8 cellular contexts compared by ENCODE assay signal in the genomic region with DNA sequence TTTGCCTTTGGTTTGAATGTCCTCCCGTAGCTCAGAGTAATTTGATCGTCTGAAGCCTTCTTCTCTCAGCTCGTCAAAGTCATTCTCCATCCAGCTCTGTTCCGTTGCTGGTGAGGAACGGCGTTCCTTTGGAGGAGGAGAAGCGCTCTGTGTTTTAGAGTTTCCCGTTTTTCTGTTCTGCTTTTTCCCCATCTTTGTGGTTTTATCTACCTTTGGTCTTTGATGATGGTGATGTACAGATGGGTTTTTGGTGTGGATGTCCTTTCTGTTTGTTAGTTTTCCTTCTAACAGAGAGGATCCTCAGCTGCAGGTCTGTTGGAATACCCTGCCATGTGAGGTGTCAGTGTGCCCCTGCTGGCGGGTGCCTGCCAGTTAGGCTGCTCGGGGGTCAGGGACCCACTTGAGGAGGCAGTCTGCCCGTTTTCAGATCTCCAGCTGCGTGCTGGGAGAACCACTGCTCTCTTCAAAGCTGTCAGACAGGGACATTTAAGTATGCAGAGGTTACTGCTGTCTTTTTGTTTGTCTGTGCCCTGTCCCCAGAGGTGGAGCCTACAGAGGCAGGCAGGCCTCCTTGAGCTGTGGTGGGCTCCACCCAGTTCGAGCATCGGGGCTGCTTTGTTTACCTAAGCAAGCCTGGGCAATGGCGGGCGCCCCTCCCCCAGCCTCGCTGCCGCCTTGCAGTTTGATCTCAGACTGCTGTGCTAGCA.
DNase-seq lines count a peak whose midpoint lies in the region; ATAC-seq and TF ChIP-seq lines count a peak whose summit lies in the region.
"Not testable (repeated sequence)": the region's sequence is repeated elsewhere in the genome, so short reads cannot be mapped to it uniquely, and the experiment has no call there.

No MANE protein-coding gene starts in this region.

- TF ChIP-seq POLR2A in sigmoid colon (IDR thresholded peaks at IDR 0.05); testis (IDR thresholded peaks at IDR 0.05): not testable (repeated sequence)

- H3K27me3 ChIP-seq in RWPE2 (ENCODE audit: insufficient read depth, poor library complexity, severe bottlenecking); right atrium auricular region; sigmoid colon; testis: not testable (repeated sequence)

- intact Hi-C loops in sigmoid colon (cut with DNase I); testis (cut with DNase I; ENCODE audit: low total_unique reads): not testable (repeated sequence)

- not testable (repeated sequence) for ATAC-seq in RWPE2 (ENCODE audit: low read depth); central memory CD8-positive, alpha-beta T cell (replicated peaks; ENCODE audit: extremely low read depth, poor library complexity, severe bottlenecking)

- not testable (repeated sequence) for H3K9me3 Mint-ChIP-seq in activated CD4-positive, alpha-beta memory T cell treated with anti-CD3 and anti-CD28 coated beads, Interleukin-2, amount 10 ng/mL, durations not matched to agents 7 days and 5 days; central memory CD8-positive, alpha-beta T cell

- TF ChIP-seq CTCF in RWPE2 (IDR thresholded peaks at IDR 0.05; ENCODE audit: poor library complexity, severe bottlenecking); right atrium auricular region (IDR thresholded peaks at IDR 0.05); testis (IDR thresholded peaks at IDR 0.05): not testable (repeated sequence)
- peak in 1 of 4 experiments; percentile 8 for TF ChIP-seq CTCF in sigmoid colon (IDR thresholded peaks at IDR 0.05)

- CTCF ChIA-PET in activated CD4-positive, alpha-beta memory T cell treated with anti-CD3 and anti-CD28 coated beads, Interleukin-2, amount 10 ng/mL, durations not matched to agents 7 days and 5 days (lab: Charles Lee): not testable (repeated sequence)

- WGBS in sigmoid colon, 2 donors: 78 to 80% methylated on average over 18 of the region's 18 CpGs
- 75 to 79% methylated on average over 18 of the region's 18 CpGs for WGBS in testis, 2 donors

- H3K27ac Mint-ChIP-seq in activated CD4-positive, alpha-beta memory T cell treated with anti-CD3 and anti-CD28 coated beads, Interleukin-2, amount 10 ng/mL, durations not matched to agents 7 days and 5 days; central memory CD8-positive, alpha-beta T cell (ENCODE audit: low read depth): not testable (repeated sequence)

- H3K36me3 Mint-ChIP-seq in activated CD4-positive, alpha-beta memory T cell treated with anti-CD3 and anti-CD28 coated beads, Interleukin-2, amount 10 ng/mL, durations not matched to agents 7 days and 5 days (ENCODE audit: low read depth); central memory CD8-positive, alpha-beta T cell (ENCODE audit: insufficient read depth): not testable (repeated sequence)

- not testable (repeated sequence) for H3K4me1 ChIP-seq in RWPE2 (ENCODE audit: insufficient read depth, poor library complexity, severe bottlenecking); right atrium auricular region; sigmoid colon; testis

- not testable (repeated sequence) for TF ChIP-seq EP300 in sigmoid colon (IDR thresholded peaks at IDR 0.05)

- H3K9me3 ChIP-seq in RWPE2 (ENCODE audit: severe bottlenecking); testis: not testable (repeated sequence)
- H3K9me3 ChIP-seq in right atrium auricular region: peaks cover 9 to 32% of the 10 kb centered on the region in 2 donors
- peaks cover 14 to 26% (median 17%) of the 10 kb centered on the region in 4 donors for H3K9me3 ChIP-seq in sigmoid colon

- not testable (repeated sequence) for H3K27ac ChIP-seq in RWPE2 (ENCODE audit: poor library complexity, severe bottlenecking); right atrium auricular region; sigmoid colon; testis

- H3K4me3 ChIP-seq in RWPE2 (ENCODE audit: severe bottlenecking); right atrium auricular region; sigmoid colon; testis: not testable (repeated sequence)

- H3K36me3 ChIP-seq in RWPE2 (ENCODE audit: low read depth); right atrium auricular region; sigmoid colon; testis (ENCODE audit: low read depth, missing control alignments): not testable (repeated sequence)

- not testable (repeated sequence) for H3K4me3 Mint-ChIP-seq in activated CD4-positive, alpha-beta memory T cell treated with anti-CD3 and anti-CD28 coated beads, Interleukin-2, amount 10 ng/mL, durations not matched to agents 7 days and 5 days; central memory CD8-positive, alpha-beta T cell

- H3K27me3 Mint-ChIP-seq in activated CD4-positive, alpha-beta memory T cell treated with anti-CD3 and anti-CD28 coated beads, Interleukin-2, amount 10 ng/mL, durations not matched to agents 7 days and 5 days: not testable (repeated sequence)
- H3K27me3 Mint-ChIP-seq in central memory CD8-positive, alpha-beta T cell: peaks cover 10% of the 10 kb centered on the region

- H3K4me1 Mint-ChIP-seq in activated CD4-positive, alpha-beta memory T cell treated with anti-CD3 and anti-CD28 coated beads, Interleukin-2, amount 10 ng/mL, durations not matched to agents 7 days and 5 days; central memory CD8-positive, alpha-beta T cell: not testable (repeated sequence)

- DNase-seq in Daoy (ENCODE audit: low read depth) (peak; percentile 6), RWPE2 (ENCODE audit: low spot score) (peak; percentile 75), right atrium auricular region (ENCODE audit: low spot score) (peak; percentile 65), mesenteric fat pad (ENCODE audit: low spot score) (peak; percentile 99), sigmoid colon (peak; percentile 79), testis (peak; percentile 20)
- DNase-seq in activated CD4-positive, alpha-beta memory T cell treated with anti-CD3 and anti-CD28 coated beads, Interleukin-2, amount 10 ng/mL, durations not matched to agents 7 days and 5 days: peak; percentile 21
- DNase-seq in central memory CD8-positive, alpha-beta T cell (ENCODE audit: low spot score in 2 of 2): peak; percentile 19 to 22

- POLR2A ChIA-PET in activated CD4-positive, alpha-beta memory T cell treated with anti-CD3 and anti-CD28 coated beads, Interleukin-2, amount 10 ng/mL, durations not matched to agents 7 days and 5 days (lab: Charles Lee): not testable (repeated sequence)

Comparison
In these comparisons a context has a peak if more than half of its experiments do, and no peak if none do; other contexts are left out.
1. DNase-seq: peak in every context shown above with its lines; median percentile 99 in mesenteric fat pad; 79 in sigmoid colon; 75 in RWPE2; 65 in right atrium auricular region; 21 in activated CD4-positive, alpha-beta memory T cell treated with anti-CD3 and anti-CD28 coated beads, Interleukin-2, amount 10 ng/mL, durations not matched to agents 7 days and 5 days; 20 in central memory CD8-positive, alpha-beta T cell; 20 in testis; 6 in Daoy.